1 cellular context compared by ENCODE assay signal in the genomic region with DNA sequence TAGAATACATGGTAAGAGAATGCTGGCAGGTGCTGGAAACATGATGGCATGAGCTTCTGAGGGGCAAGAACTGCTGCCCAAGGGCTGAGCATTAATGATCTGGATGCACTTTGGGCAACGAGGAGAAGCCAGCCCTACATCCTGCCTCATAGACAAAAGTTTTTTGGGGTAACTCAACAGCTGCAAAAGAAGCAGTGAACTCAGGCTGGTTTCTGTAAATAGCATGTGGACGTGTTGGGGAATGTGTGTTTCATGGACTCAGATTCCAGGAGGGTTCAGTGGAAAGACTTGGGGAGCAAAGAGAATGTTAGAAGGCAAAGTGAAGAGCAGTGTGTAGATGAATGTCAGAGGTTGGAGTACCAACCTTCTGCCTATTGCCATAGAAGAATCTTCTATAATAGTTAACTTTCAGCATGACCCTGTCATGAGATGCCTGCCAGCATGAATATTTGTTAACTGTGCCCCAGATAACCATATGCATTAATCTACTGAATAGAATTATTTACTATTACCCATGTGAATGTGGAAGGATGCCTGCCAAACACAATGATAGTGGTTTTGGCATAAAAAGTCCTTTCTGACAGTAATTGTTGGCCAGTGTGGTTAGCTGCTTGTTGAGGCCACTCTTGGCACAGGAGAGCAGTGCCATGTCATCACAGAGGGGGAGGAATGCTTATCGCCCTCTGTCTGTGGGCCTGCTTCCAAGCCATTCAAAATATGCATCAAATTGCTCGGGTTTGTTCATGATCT.
TF ChIP-seq lines count a peak whose summit lies in the region.

No MANE protein-coding gene starts in this region.

TF ChIP-seq in HEK293, 187 proteins besides CTCF, POLR2A, EP300 and RAD21 (continued from another document):
- TF ChIP-seq, protein P1, sequence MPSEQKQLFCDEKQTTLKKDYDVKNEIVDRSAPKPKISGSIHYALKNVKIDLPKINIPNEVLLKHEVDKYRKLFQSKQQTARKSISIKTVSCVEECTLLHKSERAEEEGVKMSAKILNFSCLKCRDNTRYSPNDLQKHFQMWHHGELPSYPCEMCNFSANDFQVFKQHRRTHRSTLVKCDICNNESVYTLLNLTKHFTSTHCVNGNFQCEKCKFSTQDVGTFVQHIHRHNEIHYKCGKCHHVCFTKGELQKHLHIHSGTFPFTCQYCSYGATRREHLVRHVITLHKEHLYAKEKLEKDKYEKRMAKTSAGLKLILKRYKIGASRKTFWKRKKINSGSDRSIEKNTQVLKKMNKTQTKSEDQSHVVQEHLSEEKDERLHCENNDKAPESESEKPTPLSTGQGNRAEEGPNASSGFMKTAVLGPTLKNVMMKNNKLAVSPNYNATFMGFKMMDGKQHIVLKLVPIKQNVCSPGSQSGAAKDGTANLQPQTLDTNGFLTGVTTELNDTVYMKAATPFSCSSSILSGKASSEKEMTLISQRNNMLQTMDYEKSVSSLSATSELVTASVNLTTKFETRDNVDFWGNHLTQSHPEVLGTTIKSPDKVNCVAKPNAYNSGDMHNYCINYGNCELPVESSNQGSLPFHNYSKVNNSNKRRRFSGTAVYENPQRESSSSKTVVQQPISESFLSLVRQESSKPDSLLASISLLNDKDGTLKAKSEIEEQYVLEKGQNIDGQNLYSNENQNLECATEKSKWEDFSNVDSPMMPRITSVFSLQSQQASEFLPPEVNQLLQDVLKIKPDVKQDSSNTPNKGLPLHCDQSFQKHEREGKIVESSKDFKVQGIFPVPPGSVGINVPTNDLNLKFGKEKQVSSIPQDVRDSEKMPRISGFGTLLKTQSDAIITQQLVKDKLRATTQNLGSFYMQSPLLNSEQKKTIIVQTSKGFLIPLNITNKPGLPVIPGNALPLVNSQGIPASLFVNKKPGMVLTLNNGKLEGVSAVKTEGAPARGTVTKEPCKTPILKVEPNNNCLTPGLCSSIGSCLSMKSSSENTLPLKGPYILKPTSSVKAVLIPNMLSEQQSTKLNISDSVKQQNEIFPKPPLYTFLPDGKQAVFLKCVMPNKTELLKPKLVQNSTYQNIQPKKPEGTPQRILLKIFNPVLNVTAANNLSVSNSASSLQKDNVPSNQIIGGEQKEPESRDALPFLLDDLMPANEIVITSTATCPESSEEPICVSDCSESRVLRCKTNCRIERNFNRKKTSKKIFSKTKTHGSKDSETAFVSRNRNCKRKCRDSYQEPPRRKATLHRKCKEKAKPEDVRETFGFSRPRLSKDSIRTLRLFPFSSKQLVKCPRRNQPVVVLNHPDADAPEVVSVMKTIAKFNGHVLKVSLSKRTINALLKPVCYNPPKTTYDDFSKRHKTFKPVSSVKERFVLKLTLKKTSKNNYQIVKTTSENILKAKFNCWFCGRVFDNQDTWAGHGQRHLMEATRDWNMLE (tag by site-specific recombination; conservative IDR thresholded peaks at IDR 0.05; ENCODE audit: low read depth) = no peak
- TF ChIP-seq ZNF561 (tag by site-specific recombination; IDR thresholded peaks at IDR 0.05; ENCODE audit: borderline replicate concordance) = no peak
- TF ChIP-seq KLF8 (tag by site-specific recombination; IDR thresholded peaks at IDR 0.05) = no peak
- TF ChIP-seq ZNF473 (tag by site-specific recombination; IDR thresholded peaks at IDR 0.05) = no peak
- TF ChIP-seq ZNF549 (tag by site-specific recombination; IDR thresholded peaks at IDR 0.05) = no peak
- TF ChIP-seq ZNF660 (tag by site-specific recombination; IDR thresholded peaks at IDR 0.05) = peak; percentile 60; the same call in 1 of the 2 replicates
- TF ChIP-seq ZNF266 (tag by site-specific recombination; IDR thresholded peaks at IDR 0.05; ENCODE audit: low read depth) = no peak
- no peak for TF ChIP-seq ZNF791 (tag by site-specific recombination; IDR thresholded peaks at IDR 0.05)
- TF ChIP-seq, protein P2, sequence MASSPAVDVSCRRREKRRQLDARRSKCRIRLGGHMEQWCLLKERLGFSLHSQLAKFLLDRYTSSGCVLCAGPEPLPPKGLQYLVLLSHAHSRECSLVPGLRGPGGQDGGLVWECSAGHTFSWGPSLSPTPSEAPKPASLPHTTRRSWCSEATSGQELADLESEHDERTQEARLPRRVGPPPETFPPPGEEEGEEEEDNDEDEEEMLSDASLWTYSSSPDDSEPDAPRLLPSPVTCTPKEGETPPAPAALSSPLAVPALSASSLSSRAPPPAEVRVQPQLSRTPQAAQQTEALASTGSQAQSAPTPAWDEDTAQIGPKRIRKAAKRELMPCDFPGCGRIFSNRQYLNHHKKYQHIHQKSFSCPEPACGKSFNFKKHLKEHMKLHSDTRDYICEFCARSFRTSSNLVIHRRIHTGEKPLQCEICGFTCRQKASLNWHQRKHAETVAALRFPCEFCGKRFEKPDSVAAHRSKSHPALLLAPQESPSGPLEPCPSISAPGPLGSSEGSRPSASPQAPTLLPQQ (tag by site-specific recombination; IDR thresholded peaks at IDR 0.05) = 0 out of 2 replicates have a peak, but pooled peaks have one; percentile 25
- no peak for TF ChIP-seq ZNF596 (tag by site-specific recombination; IDR thresholded peaks at IDR 0.05)
- no peak for TF ChIP-seq MEIS1 (CRISPR knock-in tag; IDR thresholded peaks at IDR 0.05; ENCODE audit: borderline replicate concordance)
- no peak for TF ChIP-seq YY1 (tag by site-specific recombination; IDR thresholded peaks at IDR 0.05)
- TF ChIP-seq ZNF76 (tag by site-specific recombination; IDR thresholded peaks at IDR 0.05; ENCODE audit: borderline replicate concordance, low read depth) = no peak
- no peak for TF ChIP-seq ZSCAN16 (tag by site-specific recombination; IDR thresholded peaks at IDR 0.05)
- no peak for TF ChIP-seq ZFP3 (tag by site-specific recombination; IDR thresholded peaks at IDR 0.05; ENCODE audit: low read depth)
- no peak for TF ChIP-seq ZFP37 (tag by site-specific recombination; IDR thresholded peaks at IDR 0.05)
- TF ChIP-seq, protein P3, sequence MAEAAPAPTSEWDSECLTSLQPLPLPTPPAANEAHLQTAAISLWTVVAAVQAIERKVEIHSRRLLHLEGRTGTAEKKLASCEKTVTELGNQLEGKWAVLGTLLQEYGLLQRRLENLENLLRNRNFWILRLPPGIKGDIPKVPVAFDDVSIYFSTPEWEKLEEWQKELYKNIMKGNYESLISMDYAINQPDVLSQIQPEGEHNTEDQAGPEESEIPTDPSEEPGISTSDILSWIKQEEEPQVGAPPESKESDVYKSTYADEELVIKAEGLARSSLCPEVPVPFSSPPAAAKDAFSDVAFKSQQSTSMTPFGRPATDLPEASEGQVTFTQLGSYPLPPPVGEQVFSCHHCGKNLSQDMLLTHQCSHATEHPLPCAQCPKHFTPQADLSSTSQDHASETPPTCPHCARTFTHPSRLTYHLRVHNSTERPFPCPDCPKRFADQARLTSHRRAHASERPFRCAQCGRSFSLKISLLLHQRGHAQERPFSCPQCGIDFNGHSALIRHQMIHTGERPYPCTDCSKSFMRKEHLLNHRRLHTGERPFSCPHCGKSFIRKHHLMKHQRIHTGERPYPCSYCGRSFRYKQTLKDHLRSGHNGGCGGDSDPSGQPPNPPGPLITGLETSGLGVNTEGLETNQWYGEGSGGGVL (tag by site-specific recombination; IDR thresholded peaks at IDR 0.05) = peak; percentile 7; the same call in 1 of the 2 replicates
- TF ChIP-seq, protein P4, sequence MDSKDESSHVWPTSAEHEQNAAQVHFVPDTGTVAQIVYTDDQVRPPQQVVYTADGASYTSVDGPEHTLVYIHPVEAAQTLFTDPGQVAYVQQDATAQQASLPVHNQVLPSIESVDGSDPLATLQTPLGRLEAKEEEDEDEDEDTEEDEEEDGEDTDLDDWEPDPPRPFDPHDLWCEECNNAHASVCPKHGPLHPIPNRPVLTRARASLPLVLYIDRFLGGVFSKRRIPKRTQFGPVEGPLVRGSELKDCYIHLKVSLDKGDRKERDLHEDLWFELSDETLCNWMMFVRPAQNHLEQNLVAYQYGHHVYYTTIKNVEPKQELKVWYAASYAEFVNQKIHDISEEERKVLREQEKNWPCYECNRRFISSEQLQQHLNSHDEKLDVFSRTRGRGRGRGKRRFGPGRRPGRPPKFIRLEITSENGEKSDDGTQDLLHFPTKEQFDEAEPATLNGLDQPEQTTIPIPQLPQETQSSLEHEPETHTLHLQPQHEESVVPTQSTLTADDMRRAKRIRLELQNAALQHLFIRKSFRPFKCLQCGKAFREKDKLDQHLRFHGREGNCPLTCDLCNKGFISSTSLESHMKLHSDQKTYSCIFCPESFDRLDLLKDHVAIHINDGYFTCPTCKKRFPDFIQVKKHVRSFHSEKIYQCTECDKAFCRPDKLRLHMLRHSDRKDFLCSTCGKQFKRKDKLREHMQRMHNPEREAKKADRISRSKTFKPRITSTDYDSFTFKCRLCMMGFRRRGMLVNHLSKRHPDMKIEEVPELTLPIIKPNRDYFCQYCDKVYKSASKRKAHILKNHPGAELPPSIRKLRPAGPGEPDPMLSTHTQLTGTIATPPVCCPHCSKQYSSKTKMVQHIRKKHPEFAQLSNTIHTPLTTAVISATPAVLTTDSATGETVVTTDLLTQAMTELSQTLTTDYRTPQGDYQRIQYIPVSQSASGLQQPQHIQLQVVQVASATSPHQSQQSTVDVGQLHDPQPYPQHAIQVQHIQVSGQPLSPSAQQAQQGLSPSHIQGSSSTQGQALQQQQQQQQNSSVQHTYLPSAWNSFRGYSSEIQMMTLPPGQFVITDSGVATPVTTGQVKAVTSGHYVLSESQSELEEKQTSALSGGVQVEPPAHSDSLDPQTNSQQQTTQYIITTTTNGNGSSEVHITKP (tag by site-specific recombination; IDR thresholded peaks at IDR 0.05) = peak; percentile 69; the same call in 1 of the 2 replicates
- no peak for TF ChIP-seq ZNF654 (tag by site-specific recombination; IDR thresholded peaks at IDR 0.05; ENCODE audit: low read depth)
- TF ChIP-seq YY2 (tag by site-specific recombination; IDR thresholded peaks at IDR 0.05) = no peak
- no peak for TF ChIP-seq ZNF830 (tag by site-specific recombination; IDR thresholded peaks at IDR 0.05; ENCODE audit: low read depth)
- 0 out of 2 replicates have a peak, but pooled peaks have one; percentile 12 for TF ChIP-seq ZNF184 (tag by site-specific recombination; IDR thresholded peaks at IDR 0.05)
- TF ChIP-seq ZNF169 (tag by site-specific recombination; IDR thresholded peaks at IDR 0.05) = no peak
- TF ChIP-seq, protein P5, sequence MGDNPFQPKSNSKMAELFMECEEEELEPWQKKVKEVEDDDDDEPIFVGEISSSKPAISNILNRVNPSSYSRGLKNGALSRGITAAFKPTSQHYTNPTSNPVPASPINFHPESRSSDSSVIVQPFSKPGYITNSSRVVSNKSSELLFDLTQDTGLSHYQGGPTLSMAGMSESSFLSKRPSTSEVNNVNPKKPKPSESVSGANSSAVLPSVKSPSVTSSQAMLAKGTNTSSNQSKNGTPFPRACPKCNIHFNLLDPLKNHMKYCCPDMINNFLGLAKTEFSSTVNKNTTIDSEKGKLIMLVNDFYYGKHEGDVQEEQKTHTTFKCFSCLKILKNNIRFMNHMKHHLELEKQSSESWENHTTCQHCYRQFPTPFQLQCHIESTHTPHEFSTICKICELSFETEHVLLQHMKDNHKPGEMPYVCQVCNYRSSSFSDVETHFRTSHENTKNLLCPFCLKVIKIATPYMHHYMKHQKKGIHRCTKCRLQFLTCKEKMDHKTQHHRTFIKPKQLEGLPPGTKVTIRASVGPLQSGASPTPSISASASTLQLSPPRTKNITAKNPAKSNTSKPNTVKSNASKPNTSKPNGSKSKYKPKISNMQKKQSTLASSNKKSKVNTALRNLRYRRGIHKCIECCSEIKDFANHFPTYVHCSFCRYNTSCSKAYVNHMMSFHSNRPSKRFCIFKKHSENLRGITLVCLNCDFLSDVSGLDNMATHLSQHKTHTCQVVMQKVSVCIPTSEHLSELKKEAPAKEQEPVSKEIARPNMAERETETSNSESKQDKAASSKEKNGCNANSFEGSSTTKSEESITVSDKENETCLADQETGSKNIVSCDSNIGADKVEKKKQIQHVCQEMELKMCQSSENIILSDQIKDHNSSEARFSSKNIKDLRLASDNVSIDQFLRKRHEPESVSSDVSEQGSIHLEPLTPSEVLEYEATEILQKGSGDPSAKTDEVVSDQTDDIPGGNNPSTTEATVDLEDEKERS (tag by site-specific recombination; IDR thresholded peaks at IDR 0.05) = no peak
- no peak for TF ChIP-seq ZNF114 (tag by site-specific recombination; IDR thresholded peaks at IDR 0.05)
- TF ChIP-seq ZNF514 (tag by site-specific recombination; IDR thresholded peaks at IDR 0.05) = no peak
- TF ChIP-seq ZNF19 (tag by site-specific recombination; IDR thresholded peaks at IDR 0.05; ENCODE audit: low read depth) = no peak
- TF ChIP-seq ZNF768 (tag by site-specific recombination; IDR thresholded peaks at IDR 0.05) = no peak
- no peak for TF ChIP-seq ZNF571 (tag by site-specific recombination; IDR thresholded peaks at IDR 0.05)
- no peak for TF ChIP-seq ZNF146 (tag by site-specific recombination; IDR thresholded peaks at IDR 0.05)
- TF ChIP-seq ZFP69B (tag by site-specific recombination; IDR thresholded peaks at IDR 0.05) = no peak
- TF ChIP-seq FEZF1 (tag by site-specific recombination; IDR thresholded peaks at IDR 0.05) = 0 out of 2 replicates have a peak, but pooled peaks have one; percentile 21
